In the genomic region with DNA sequence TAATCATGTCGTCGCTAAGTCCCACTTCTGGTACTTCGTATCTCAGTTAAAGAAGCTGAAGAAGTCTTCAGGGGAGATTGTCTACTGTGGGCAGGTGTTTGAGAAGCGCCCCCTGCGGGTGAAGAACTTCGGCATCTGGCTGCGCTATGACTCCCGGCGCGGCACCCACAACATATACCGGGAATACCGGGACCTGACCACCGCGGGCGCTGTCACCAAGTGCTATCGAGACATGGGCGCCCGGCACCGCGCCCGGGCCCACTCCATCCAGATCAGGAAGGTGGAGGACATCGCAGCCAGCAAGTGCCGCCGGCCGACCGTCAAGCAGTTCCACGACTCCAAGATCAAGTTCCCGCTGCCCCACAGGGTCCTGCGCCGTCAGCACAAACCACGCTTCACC, we compare ENCODE assay signal across 9 cellular contexts. TPM values are rescaled to one million over a fixed set of nuclear protein-coding genes. Genes with fewer than 3 reads are reported as not detected.
A peak's percentile ranks its signal among the peaks of the same experiment; 100 is the strongest.
DNase-seq lines count a peak whose midpoint lies in the region; ATAC-seq and TF ChIP-seq lines count a peak whose summit lies in the region.
"Had no signal": no experiment of that assay in that cellular context is flagged by ENCODE, and none has a peak within 500 bp of the region (broad histone marks: within the 10 kb centered on the region; RNA-seq: fewer than 3 reads in every experiment).

No MANE protein-coding gene starts in this region.

- H3K4me3 ChIP-seq in GM12875 (ENCODE audit: low read depth, low read length), result no peak overlapping the region
- no peak overlapping the region for H3K4me3 ChIP-seq in mammary epithelial cell (replicated peaks in 1 of 3; ENCODE audit: insufficient read depth in 1 of 3, low read depth in 2 of 3, low read length in 3 of 3)
- no peak overlapping the region for H3K4me3 ChIP-seq in suprapubic skin
- H3K4me3 ChIP-seq: ovary had no signal

- 38% methylated on average over 18 of the region's 31 CpGs for WGBS in mammary epithelial cell (ENCODE audit: low coverage, missing lambda C conversion rate)
- WGBS in suprapubic skin, result 30% methylated on average over 10 of the region's 31 CpGs

- in situ Hi-C loops in mammary epithelial cell (cut with MboI; ENCODE audit: low sequenced_read_pairs in 2 of 2), result loop anchor here in 1 of 2 donors (10.0 kb wide), 1 partner anchor 57 kb away; no protein-coding TSS in a partner anchor

- dilution Hi-C loops in mammary epithelial cell (cut with HindIII; ENCODE audit: low sequenced_read_pairs), result loop anchor here (5.0 kb wide), 1 partner anchor 95 kb away; no protein-coding TSS in a partner anchor

- H3K36me3 ChIP-seq in mammary epithelial cell (ENCODE audit: insufficient read depth, low read length) (no peaks in the 10 kb centered on the region), suprapubic skin (no peaks in the 10 kb centered on the region)
- H3K36me3 ChIP-seq: ovary had no signal

- no TSS peak for BruUV-seq in mammary epithelial cell (replicated peaks; lab: Mats Ljungman, UMichigan)

- H3K4me1 ChIP-seq in mammary epithelial cell (ENCODE audit: insufficient read depth, low read length), result no peaks in the 10 kb centered on the region
- no peaks in the 10 kb centered on the region for H3K4me1 ChIP-seq in suprapubic skin

- H3K9me3 ChIP-seq in mammary epithelial cell (replicated peaks; ENCODE audit: insufficient read depth, low read length), result peaks cover 6% of the 10 kb centered on the region
- no peaks in the 10 kb centered on the region for H3K9me3 ChIP-seq in suprapubic skin
- H3K9me3 ChIP-seq: ovary had no signal

- TF ChIP-seq CTCF in GM12875 (IDR thresholded peaks at IDR 0.05; ENCODE audit: borderline replicate concordance, insufficient read depth, low read depth, low read length) (peak; percentile 56), mammary epithelial cell (conservative IDR thresholded peaks at IDR 0.05 in 1 of 2, IDR thresholded peaks at IDR 0.05 in 1 of 2; ENCODE audit: extremely low read depth in 1 of 2, insufficient read depth in 1 of 2, low read depth in 1 of 2, low read length in 2 of 2) (peak; percentile 16 to 58), suprapubic skin (IDR thresholded peaks at IDR 0.05) (peak in 1 of 2 donors; percentile 31)

- CTCF ChIA-PET in mammary epithelial cell (lab: Charles Lee; ENCODE audit: low non-redundant PET), result interaction anchor here (0.6 kb wide), 1 partner anchor 659 kb away, joined by 4 read pairs; no protein-coding TSS in a partner anchor

- DNase-seq in UCSD-AML1 (lab: John Stamatoyannopoulos, UW; ENCODE audit: unreplicated experiment), result peak; percentile 38
- DNase-seq in mammary epithelial cell, result no peak
- DNase-seq in myocyte (ENCODE audit: low read depth), result peak; percentile 11
- peak; percentile 67 to 73 for DNase-seq in suprapubic skin (ENCODE audit: low spot score in 2 of 2)
- DNase-seq in T1000 (lab: John Stamatoyannopoulos, UW), result no peak

- no peak overlapping the region for H3K9ac ChIP-seq in mammary epithelial cell (ENCODE audit: insufficient read depth, low read length)

- intact Hi-C loops in mammary epithelial cell (cut with micrococcal nuclease), result loop anchor here (2.0 kb wide), 1 partner anchor 51 kb away; no protein-coding TSS in a partner anchor

- H3K79me2 ChIP-seq in mammary epithelial cell (ENCODE audit: insufficient read depth, low read length), result no peaks in the 10 kb centered on the region

- TF ChIP-seq POLR2A in suprapubic skin (IDR thresholded peaks at IDR 0.05), result no peak

- peak overlapping the region; percentile 67 for H3K4me2 ChIP-seq in mammary epithelial cell (ENCODE audit: insufficient read depth, low read depth, low read length)

- no peak for TF ChIP-seq EP300 in suprapubic skin (IDR thresholded peaks at IDR 0.05)

- H3K27ac ChIP-seq in mammary epithelial cell (ENCODE audit: insufficient read depth, low read depth, low read length), result no peak overlapping the region
- H3K27ac ChIP-seq in suprapubic skin, result no peak overlapping the region
- H3K27ac ChIP-seq: ovary had no signal

- no peaks in the 10 kb centered on the region for H4K20me1 ChIP-seq in mammary epithelial cell (ENCODE audit: insufficient read depth, low read length)

- H2AFZ ChIP-seq in mammary epithelial cell (ENCODE audit: low read depth, low read length), result peak overlapping the region; percentile 48

- H3K27me3 ChIP-seq in mammary epithelial cell (ENCODE audit: insufficient read depth, low read length) (no peaks in the 10 kb centered on the region), suprapubic skin (peaks cover 7% of the 10 kb centered on the region)
- H3K27me3 ChIP-seq: ovary had no signal

- ATAC-seq in GM19324 (IDR thresholded peaks at IDR 0.05; ENCODE audit: low FRiP score, unreplicated experiment) (no peak), HG03159 (IDR thresholded peaks at IDR 0.05; ENCODE audit: unreplicated experiment) (no peak)

RNA-seq across cellular contexts. Expression of gene PNCK, which starts 11.3 kb away (rescaled TPM):
- total RNA-seq in mammary epithelial cell (1 to 10 TPM; 1.2 to 1.7 TPM), myocyte (1.1 and 2.1 TPM in 2 replicates), suprapubic skin (1 to 10 TPM; 1.2 to 1.8 (median 1.4) TPM)
- 0.39 TPM for polyA plus RNA-seq in mammary epithelial cell
- polyA minus RNA-seq in mammary epithelial cell, result not detected
- 2.0 TPM for polyA plus RNA-seq in myocyte (2012)

RNA-seq across cellular contexts. Expression of gene DUSP9, which starts 15.3 kb away (rescaled TPM):
- under 1 TPM; 0.50 to 0.64 TPM for total RNA-seq in mammary epithelial cell
- polyA plus RNA-seq in mammary epithelial cell, result 0.59 TPM
- 1.1 TPM for polyA minus RNA-seq in mammary epithelial cell
- total RNA-seq in myocyte, result not detected in 2 replicates
- polyA plus RNA-seq in myocyte (2012), result not detected
- under 1 TPM in 2 of 4 donors, not detected in 2; 0.19 to 0.48 TPM for total RNA-seq in suprapubic skin

RNA-seq across cellular contexts. Expression of gene SLC6A8, which starts 25.5 kb away (rescaled TPM):
- total RNA-seq in mammary epithelial cell, result 10 to 100 TPM; 20.5 to 99.2 TPM
- 82.3 TPM for polyA plus RNA-seq in mammary epithelial cell
- polyA minus RNA-seq in mammary epithelial cell, result 178 TPM
- 20.7 and 39.8 TPM in 2 replicates for total RNA-seq in myocyte
- polyA plus RNA-seq in myocyte (2012), result 39.2 TPM
- total RNA-seq in suprapubic skin, result 10 to 100 TPM; 26.1 to 74.1 (median 45.2) TPM

Comparison
In these comparisons a context has a peak if more than half of its experiments do, and no peak if none do; other contexts are left out.
1. DNase-seq: peak in UCSD-AML1 (single experiment), myocyte (single experiment) and suprapubic skin (2 of 2); none in mammary epithelial cell (single experiment) and T1000 (single experiment).